15 cellular contexts compared by ENCODE assay signal in genomic region chr4:128462104-128462783, GRCh38.
"Had no signal": no experiment of that assay in that cellular context is flagged by ENCODE, and none has a peak within 500 bp of the region (broad histone marks: within the 10 kb centered on the region; RNA-seq: fewer than 3 reads in every experiment).

No MANE protein-coding gene starts in this region.

- H3K4me3 ChIP-seq: cardiac muscle cell, dorsolateral prefrontal cortex, pancreas, sigmoid colon, thyroid gland had no signal

- H3K9me3 ChIP-seq: pancreas, sigmoid colon, thyroid gland had no signal

- H3K27ac Mint-ChIP-seq: activated naive CD4-positive, alpha-beta T cell treated with anti-CD3 and anti-CD28 coated beads, Interleukin-2, amount 10 ng/mL, durations not matched to agents 7 days and 5 days; activated T-helper 2 cell treated with anti-CD3 and anti-CD28 coated beads, Interferon-gamma antibody, Interleukin-2, Interleukin-4, amounts not matched to agents 10 μg/mL and 5 μg/mL and 100 μg/mL, durations not matched to agents 14 hours and 24 hours and 36 hours; memory B cell; nephron; T-cell had no signal

- H3K4me1 Mint-ChIP-seq: activated naive CD4-positive, alpha-beta T cell treated with anti-CD3 and anti-CD28 coated beads, Interleukin-2, amount 10 ng/mL, durations not matched to agents 7 days and 5 days; memory B cell; nephron; T-cell had no signal

- H3K27ac ChIP-seq: cardiac muscle cell, pancreas, sigmoid colon had no signal

- H3K36me3 Mint-ChIP-seq: activated naive CD4-positive, alpha-beta T cell treated with anti-CD3 and anti-CD28 coated beads, Interleukin-2, amount 10 ng/mL, durations not matched to agents 7 days and 5 days; memory B cell; T-cell had no signal

- H3K4me3 Mint-ChIP-seq: activated naive CD4-positive, alpha-beta T cell treated with anti-CD3 and anti-CD28 coated beads, Interleukin-2, amount 10 ng/mL, durations not matched to agents 7 days and 5 days; memory B cell; nephron; T-cell had no signal

- H3K4me1 ChIP-seq: pancreas, sigmoid colon had no signal

- H3K27me3 Mint-ChIP-seq: activated naive CD4-positive, alpha-beta T cell treated with anti-CD3 and anti-CD28 coated beads, Interleukin-2, amount 10 ng/mL, durations not matched to agents 7 days and 5 days; memory B cell; T-cell had no signal

- ATAC-seq: T-cell had no signal

- H3K9me3 Mint-ChIP-seq: activated naive CD4-positive, alpha-beta T cell treated with anti-CD3 and anti-CD28 coated beads, Interleukin-2, amount 10 ng/mL, durations not matched to agents 7 days and 5 days; activated T-helper 2 cell treated with anti-CD3 and anti-CD28 coated beads, Interferon-gamma antibody, Interleukin-2, Interleukin-4, amounts not matched to agents 10 μg/mL and 5 μg/mL and 100 μg/mL, durations not matched to agents 14 hours and 24 hours and 36 hours; memory B cell; nephron; T-cell had no signal

- H3K27me3 ChIP-seq: dorsolateral prefrontal cortex, pancreas, sigmoid colon, thyroid gland had no signal

- DNase-seq: activated CD4-positive, CD25-positive, alpha-beta regulatory T cell treated with anti-CD3 and anti-CD28 coated beads, Interleukin-2, amount 50 U/mL, for 72 hours; activated naive CD4-positive, alpha-beta T cell treated with anti-CD3 and anti-CD28 coated beads, Interleukin-2, amount 10 ng/mL, durations not matched to agents 7 days and 5 days; left ventricle myocardium superior; pancreas; sigmoid colon; stimulated activated CD4-positive, alpha-beta T cell treated with anti-CD3 and anti-CD28 coated beads, Interleukin-12 subunit alpha, Interleukin-12 subunit beta, amount 100 ng/mL, for 4 hours; stimulated activated CD4-positive, alpha-beta T cell treated with anti-CD3 and anti-CD28 coated beads, Interleukin-2, amount 100 ng/mL, for 24 hours; T-cell; T-helper 9 cell; thyroid gland had no signal

- H3K36me3 ChIP-seq: cardiac muscle cell, pancreas, sigmoid colon, thyroid gland had no signal
